Comparison of ENCODE assay signal across 6 cellular contexts in genomic region chrX:3206314-3206713, GRCh38.
"Had no signal": no experiment of that assay in that cellular context is flagged by ENCODE, and none has a peak within 500 bp of the region (broad histone marks: within the 10 kb centered on the region; RNA-seq: fewer than 3 reads in every experiment).

No MANE protein-coding gene starts in this region.

- H3K4me1 Mint-ChIP-seq: IgD-negative memory B cell had no signal

- DNase-seq: IMR-90, KBM-7 had no signal

- H3K4me3 Mint-ChIP-seq: IgD-negative memory B cell had no signal

- H3K27me3 Mint-ChIP-seq: IgD-negative memory B cell had no signal

- H3K27ac ChIP-seq: HL-60 had no signal

- H3K36me3 Mint-ChIP-seq: IgD-negative memory B cell had no signal

- H3K4me3 ChIP-seq: K562 had no signal

- ATAC-seq: K562 had no signal

- FAIRE-seq: HTR-8/SVneo, K562 had no signal

- H3K27ac Mint-ChIP-seq: IgD-negative memory B cell had no signal
